ENCODE assay signal across 8 cellular contexts in genomic region chr19:10228925-10229324, GRCh38. TPM values are rescaled to one million over a fixed set of nuclear protein-coding genes. Genes with fewer than 3 reads are reported as not detected.
A peak's percentile ranks its signal among the peaks of the same experiment; 100 is the strongest.
DNase-seq lines count a peak whose midpoint lies in the region; ATAC-seq and TF ChIP-seq lines count a peak whose summit lies in the region.

No MANE protein-coding gene starts in this region.

- H3K27me3 Mint-ChIP-seq in activated CD4-positive, alpha-beta memory T cell treated with anti-CD3 and anti-CD28 coated beads, Interleukin-2, amount 10 ng/mL, durations not matched to agents 7 days and 5 days: no peaks in the 10 kb centered on the region

- H3K36me3 ChIP-seq in SK-N-SH (replicated peaks in 1 of 2; ENCODE audit: control insufficient read depth in 1 of 2, insufficient read depth in 2 of 2, low read length in 1 of 2): no peaks in the 10 kb centered on the region

- DNase-seq in SK-N-SH (peak; percentile 45), M059J (ENCODE audit: low read depth) (peak; percentile 40), foreskin fibroblast (peak in 1 of 2 donors; percentile 73)
- peak; percentile 56 for DNase-seq in activated CD4-positive, alpha-beta memory T cell treated with anti-CD3 and anti-CD28 coated beads, Interleukin-2, amount 10 ng/mL, durations not matched to agents 7 days and 5 days
- peak; percentile 27 for DNase-seq in stimulated activated CD4-positive, alpha-beta T cell treated with anti-CD3 and anti-CD28 coated beads, Interleukin-2, amount 100 ng/mL, for 4 hours (ENCODE audit: low read depth)

- no peak for ATAC-seq in SK-N-SH treated with all-trans-retinoic acid at 6 μM for 48 hours
- ATAC-seq in HG02798 (IDR thresholded peaks at IDR 0.05; ENCODE audit: poor library complexity, unreplicated experiment): no peak
- no peak for ATAC-seq in GM18519 (IDR thresholded peaks at IDR 0.05; ENCODE audit: low FRiP score, unreplicated experiment)

- peaks cover 10% of the 10 kb centered on the region; the same call in 1 of the 2 replicates for H3K79me2 ChIP-seq in SK-N-SH (ENCODE audit: insufficient read depth)

- peaks cover 4% of the 10 kb centered on the region for H3F3A ChIP-seq in SK-N-SH (replicated peaks; ENCODE audit: insufficient read depth)

- no peaks in the 10 kb centered on the region for H3K9me3 ChIP-seq in SK-N-SH

- H4K20me1 ChIP-seq in SK-N-SH (ENCODE audit: insufficient read depth): 0 out of 2 replicates have a peak, but pooled peaks cover 4% of the 10 kb centered on the region

- peak; percentile 53 for TF ChIP-seq CTCF in SK-N-SH (IDR thresholded peaks at IDR 0.05)
- TF ChIP-seq CTCF in foreskin fibroblast (IDR thresholded peaks at IDR 0.05; ENCODE audit: low read depth, low read length): peak; percentile 45

- no peak for TF ChIP-seq EP300 in SK-N-SH (IDR thresholded peaks at IDR 0.05; ENCODE audit: borderline replicate concordance in 1 of 2, low read depth in 1 of 2, low read length in 1 of 2)

- H3K4me3 ChIP-seq in SK-N-SH (ENCODE audit: low read depth in 2 of 2, low read length in 1 of 2) (no peak overlapping the region), foreskin fibroblast (ENCODE audit: low read depth in 1 of 2, low read length in 2 of 2) (peak overlapping the region; percentile 15 to 40)

- H3K27ac Mint-ChIP-seq in activated CD4-positive, alpha-beta memory T cell treated with anti-CD3 and anti-CD28 coated beads, Interleukin-2, amount 10 ng/mL, durations not matched to agents 7 days and 5 days: no peak overlapping the region

- no peak overlapping the region for H3K9ac ChIP-seq in SK-N-SH

- H3K4me1 ChIP-seq in SK-N-SH (ENCODE audit: control insufficient read depth in 1 of 2, insufficient read depth in 2 of 2, low read depth in 1 of 2, low read length in 1 of 2): peaks cover 0 to 26% of the 10 kb centered on the region in 2 experiments; a peak in 1 of 4 replicates

- H3K9me2 ChIP-seq in SK-N-SH: no peaks in the 10 kb centered on the region

- no peak overlapping the region for H3K4me2 ChIP-seq in SK-N-SH

- H3K4me1 Mint-ChIP-seq in activated CD4-positive, alpha-beta memory T cell treated with anti-CD3 and anti-CD28 coated beads, Interleukin-2, amount 10 ng/mL, durations not matched to agents 7 days and 5 days: peaks cover 13% of the 10 kb centered on the region

- CTCF ChIA-PET in SK-N-SH (lab: Yijun Ruan, JAX): interaction anchor here (0.7 to 5.5 kb wide), 8 partner anchors 17 to 78 kb away, joined by 3 to 54 read pairs (median 4); no protein-coding TSS in a partner anchor
- CTCF ChIA-PET in activated CD4-positive, alpha-beta memory T cell treated with anti-CD3 and anti-CD28 coated beads, Interleukin-2, amount 10 ng/mL, durations not matched to agents 7 days and 5 days (lab: Charles Lee): interaction anchor here (0.6 to 5.5 kb wide), 6 partner anchors 17 to 45 kb away, joined by 3 to 51 read pairs (median 5); partner anchors contain the start of gene MRPL4

- no peaks in the 10 kb centered on the region for H3K9me3 Mint-ChIP-seq in activated CD4-positive, alpha-beta memory T cell treated with anti-CD3 and anti-CD28 coated beads, Interleukin-2, amount 10 ng/mL, durations not matched to agents 7 days and 5 days

- no peaks in the 10 kb centered on the region for H3K27me3 ChIP-seq in SK-N-SH (ENCODE audit: insufficient read depth)

- H3K36me3 Mint-ChIP-seq in activated CD4-positive, alpha-beta memory T cell treated with anti-CD3 and anti-CD28 coated beads, Interleukin-2, amount 10 ng/mL, durations not matched to agents 7 days and 5 days (ENCODE audit: low read depth): peaks cover 3% of the 10 kb centered on the region

- peak; percentile 36; the same call in 1 of the 2 replicates for TF ChIP-seq RAD21 in SK-N-SH (IDR thresholded peaks at IDR 0.05; ENCODE audit: low read length)

- H2AFZ ChIP-seq in SK-N-SH (ENCODE audit: low read depth): no peak overlapping the region

- WGBS in SK-N-SH (ENCODE audit: low lambda C conversion rate): 57% methylated on average over 2 of the region's 2 CpGs

- H3K4me3 Mint-ChIP-seq in activated CD4-positive, alpha-beta memory T cell treated with anti-CD3 and anti-CD28 coated beads, Interleukin-2, amount 10 ng/mL, durations not matched to agents 7 days and 5 days: peak overlapping the region; percentile 37

- H3K27ac ChIP-seq in SK-N-SH (ENCODE audit: low read depth in 2 of 2, low read length in 1 of 2): peak overlapping the region in 1 of 2 experiments; percentile 31; a peak in 1 of 4 replicates

- POLR2A ChIA-PET in SK-N-SH (lab: Yijun Ruan, JAX): interaction anchor here (1.2 to 1.6 kb wide), 2 partner anchors 23 to 35 kb away, joined by 3 read pairs; no protein-coding TSS in a partner anchor
- POLR2A ChIA-PET in activated CD4-positive, alpha-beta memory T cell treated with anti-CD3 and anti-CD28 coated beads, Interleukin-2, amount 10 ng/mL, durations not matched to agents 7 days and 5 days (lab: Charles Lee): interaction anchor here (1.0 to 2.6 kb wide), 4 partner anchors 9 to 35 kb away, joined by 3 to 8 read pairs (median 4); partner anchors contain the start of gene MRPL4

TF ChIP-seq in SK-N-SH, 30 proteins besides CTCF, POLR2A, EP300 and RAD21:
- peak; percentile 33; the same call in 1 of the 2 replicates for TF ChIP-seq SMC3 (IDR thresholded peaks at IDR 0.05; ENCODE audit: low read depth, low read length)
- TF ChIP-seq MXI1 (IDR thresholded peaks at IDR 0.05; ENCODE audit: low read depth, low read length): no peak

TF ChIP-seq in SK-N-SH treated with all-trans-retinoic acid at 6 μM for 48 hours, 23 proteins besides CTCF, POLR2A, EP300 and RAD21 (continues in another document):
- no peak for TF ChIP-seq SNAI2 (CRISPR knock-in tag; IDR thresholded peaks at IDR 0.05)
- TF ChIP-seq ZNF70 (CRISPR knock-in tag; IDR thresholded peaks at IDR 0.05): no peak
- TF ChIP-seq ZNF565 (CRISPR knock-in tag; conservative IDR thresholded peaks at IDR 0.05; ENCODE audit: low read depth): no peak
- TF ChIP-seq OSR1 (CRISPR knock-in tag; IDR thresholded peaks at IDR 0.05): no peak
- no peak for TF ChIP-seq GLIS3 (CRISPR knock-in tag; IDR thresholded peaks at IDR 0.05)
- no peak for TF ChIP-seq PPARA (CRISPR knock-in tag; IDR thresholded peaks at IDR 0.05; ENCODE audit: borderline replicate concordance)
- no peak for TF ChIP-seq ESRRG (CRISPR knock-in tag; IDR thresholded peaks at IDR 0.05)
- TF ChIP-seq ZNF8 (CRISPR knock-in tag; IDR thresholded peaks at IDR 0.05): no peak
- TF ChIP-seq TOX (CRISPR knock-in tag; IDR thresholded peaks at IDR 0.05; ENCODE audit: borderline replicate concordance): no peak
- TF ChIP-seq TCF4 (CRISPR knock-in tag; IDR thresholded peaks at IDR 0.05; ENCODE audit: borderline replicate concordance): no peak

RNA-seq across cellular contexts. Expression of gene S1PR2, which starts 2.2 kb away (rescaled TPM):
- polyA plus RNA-seq in SK-N-SH (2012; rRNA removed): 3.6 and 3.8 TPM in 2 replicates
- 2.1 and 2.5 TPM in 2 replicates for polyA plus RNA-seq in SK-N-SH (2012; cell fraction: cytosol; rRNA removed)
- polyA plus RNA-seq in SK-N-SH (2012; cell fraction: nucleus; rRNA removed): 3.3 and 4.4 TPM in 2 replicates
- total RNA-seq in M059J (2014; rRNA removed; shearing (Covaris generic)): 7.1 and 8.3 TPM in 2 replicates
- total RNA-seq in activated CD4-positive, alpha-beta memory T cell treated with anti-CD3 and anti-CD28 coated beads, Interleukin-2, amount 10 ng/mL, durations not matched to agents 7 days and 5 days: 10 to 100 TPM in 1 of 2 experiments, 1 to 10 TPM in 1; 9.5 to 10.6 TPM

RNA-seq across cellular contexts. Expression of gene MRPL4, which starts 23.1 kb away (rescaled TPM):
- 76.0 and 110 TPM in 2 replicates for polyA plus RNA-seq in SK-N-SH (2012; rRNA removed)
- 47.1 and 75.1 TPM in 2 replicates for polyA plus RNA-seq in SK-N-SH (2012; cell fraction: cytosol; rRNA removed)
- polyA plus RNA-seq in SK-N-SH (2012; cell fraction: nucleus; rRNA removed): 101 and 137 TPM in 2 replicates
- 53.8 and 96.4 TPM in 2 replicates for total RNA-seq in M059J (2014; rRNA removed; shearing (Covaris generic))
- total RNA-seq in activated CD4-positive, alpha-beta memory T cell treated with anti-CD3 and anti-CD28 coated beads, Interleukin-2, amount 10 ng/mL, durations not matched to agents 7 days and 5 days: 10 to 100 TPM; 55.4 to 58.6 TPM

RNA-seq across cellular contexts. Expression of gene DNMT1, which starts 34.2 kb away (rescaled TPM):
- polyA plus RNA-seq in SK-N-SH (2012; rRNA removed): 46.1 and 58.3 TPM in 2 replicates
- 33.8 and 37.3 TPM in 2 replicates for polyA plus RNA-seq in SK-N-SH (2012; cell fraction: cytosol; rRNA removed)
- polyA plus RNA-seq in SK-N-SH (2012; cell fraction: nucleus; rRNA removed): 151 and 170 TPM in 2 replicates
- total RNA-seq in M059J (2014; rRNA removed; shearing (Covaris generic)): 199 and 263 TPM in 2 replicates
- total RNA-seq in activated CD4-positive, alpha-beta memory T cell treated with anti-CD3 and anti-CD28 coated beads, Interleukin-2, amount 10 ng/mL, durations not matched to agents 7 days and 5 days: 100 to 1,000 TPM; 314 to 331 TPM

RNA-seq across cellular contexts. Expression of gene ICAM1, which starts 42.0 kb away (rescaled TPM):
- 14.5 and 14.8 TPM in 2 replicates for polyA plus RNA-seq in SK-N-SH (2012; rRNA removed)
- polyA plus RNA-seq in SK-N-SH (2012; cell fraction: cytosol; rRNA removed): 7.0 and 9.5 TPM in 2 replicates
- polyA plus RNA-seq in SK-N-SH (2012; cell fraction: nucleus; rRNA removed): 27.0 and 35.4 TPM in 2 replicates
- total RNA-seq in M059J (2014; rRNA removed; shearing (Covaris generic)): 68.8 and 88.4 TPM in 2 replicates
- 10 to 100 TPM; 23.8 to 24.3 TPM for total RNA-seq in activated CD4-positive, alpha-beta memory T cell treated with anti-CD3 and anti-CD28 coated beads, Interleukin-2, amount 10 ng/mL, durations not matched to agents 7 days and 5 days

RNA-seq across cellular contexts. Expression of gene ICAM4, which starts 57.8 kb away (rescaled TPM):
- polyA plus RNA-seq in SK-N-SH (2012; rRNA removed): 0.05 TPM in 2 replicates
- polyA plus RNA-seq in SK-N-SH (2012; cell fraction: cytosol; rRNA removed): 0.03 and 0.05 TPM in 2 replicates
- polyA plus RNA-seq in SK-N-SH (2012; cell fraction: nucleus; rRNA removed): 0.11 and 0.20 TPM in 2 replicates
- not detected in 2 replicates for total RNA-seq in M059J (2014; rRNA removed; shearing (Covaris generic))
- 1 to 10 TPM; 1.5 to 2.0 TPM for total RNA-seq in activated CD4-positive, alpha-beta memory T cell treated with anti-CD3 and anti-CD28 coated beads, Interleukin-2, amount 10 ng/mL, durations not matched to agents 7 days and 5 days

Comparison
In these comparisons a context has a peak if more than half of its experiments do, and no peak if none do; other contexts are left out.
1. H3K4me3 ChIP-seq: peak in foreskin fibroblast (2 of 2); none in SK-N-SH (0 of 2).